ENCODE assay signal across 23 cellular contexts in genomic region chr4:16021804-16022560, GRCh38. TPM values are rescaled to one million over a fixed set of nuclear protein-coding genes. Genes with fewer than 3 reads are reported as not detected.
DNase-seq lines count a peak whose midpoint lies in the region; ATAC-seq and TF ChIP-seq lines count a peak whose summit lies in the region.
"Had no signal": no experiment of that assay in that cellular context is flagged by ENCODE, and none has a peak within 500 bp of the region (broad histone marks: within the 10 kb centered on the region; RNA-seq: fewer than 3 reads in every experiment).

No MANE protein-coding gene starts in this region.

- WGBS in heart left ventricle, 4 donors: 50 to 57% (median 51%) methylated on average over 8 of the region's 8 CpGs
- 48% methylated on average over 8 of the region's 8 CpGs for WGBS in right cardiac atrium
- WGBS in heart right ventricle, 2 donors: 55 to 59% methylated on average over 8 of the region's 8 CpGs
- WGBS in testis, 2 donors: 60 to 66% methylated on average over 8 of the region's 8 CpGs

- H3K36me3 Mint-ChIP-seq in nephron progenitor cell (ENCODE audit: low read depth): peaks cover 29% of the 10 kb centered on the region
- no peaks in the 10 kb centered on the region for H3K36me3 Mint-ChIP-seq in activated CD8-positive, alpha-beta memory T cell treated with anti-CD3 and anti-CD28 coated beads, Interleukin-2, amount 10 ng/mL, durations not matched to agents 7 days and 5 days
- H3K36me3 Mint-ChIP-seq: CD8-positive, alpha-beta T cell had no signal

- no peaks in the 10 kb centered on the region for H3K4me1 Mint-ChIP-seq in nephron progenitor cell
- peaks cover 15% of the 10 kb centered on the region for H3K4me1 Mint-ChIP-seq in activated CD8-positive, alpha-beta memory T cell treated with anti-CD3 and anti-CD28 coated beads, Interleukin-2, amount 10 ng/mL, durations not matched to agents 7 days and 5 days
- H3K4me1 Mint-ChIP-seq: B cell, H9 had no signal

- H3K4me3 ChIP-seq in heart left ventricle: no peak overlapping the region
- H3K4me3 ChIP-seq in right cardiac atrium (ENCODE audit: low read length): no peak overlapping the region
- H3K4me3 ChIP-seq in heart right ventricle: no peak overlapping the region
- H3K4me3 ChIP-seq in testis: no peak overlapping the region
- H3K4me3 ChIP-seq: BLaER1 treated with 17β-estradiol and CSF1 and Interleukin-3, amounts not matched to agents 10 nM and 100 nM; GM12878 had no signal

- TF ChIP-seq POLR2A in heart left ventricle (IDR thresholded peaks at IDR 0.05) (no peak), testis (IDR thresholded peaks at IDR 0.05) (no peak)

- H3K36me3 ChIP-seq in heart left ventricle: peaks cover 0 to 3% (median 0%) of the 10 kb centered on the region in 9 donors
- H3K36me3 ChIP-seq in heart right ventricle: peaks cover 0 to 6% (median 0%) of the 10 kb centered on the region in 9 donors
- H3K36me3 ChIP-seq in testis (ENCODE audit: low read depth, missing control alignments): no peaks in the 10 kb centered on the region
- H3K36me3 ChIP-seq: BLaER1 treated with 17β-estradiol and CSF1 and Interleukin-3, amounts not matched to agents 10 nM and 100 nM had no signal

- H3K4me3 Mint-ChIP-seq in nephron progenitor cell: no peak overlapping the region
- no peak overlapping the region for H3K4me3 Mint-ChIP-seq in activated CD8-positive, alpha-beta memory T cell treated with anti-CD3 and anti-CD28 coated beads, Interleukin-2, amount 10 ng/mL, durations not matched to agents 7 days and 5 days
- H3K4me3 Mint-ChIP-seq: B cell; CD8-positive, alpha-beta T cell; H9 had no signal

- H3K4me1 ChIP-seq in heart left ventricle (peaks cover 0 to 32% (median 7%) of the 10 kb centered on the region in 12 donors), right cardiac atrium (ENCODE audit: control insufficient read depth, insufficient read depth, low read length) (peaks cover 2% of the 10 kb centered on the region), heart right ventricle (peaks cover 0 to 55% (median 9%) of the 10 kb centered on the region in 9 donors), testis (no peaks in the 10 kb centered on the region)

- CTCF ChIA-PET in activated CD8-positive, alpha-beta memory T cell treated with anti-CD3 and anti-CD28 coated beads, Interleukin-2, amount 10 ng/mL, durations not matched to agents 7 days and 5 days (lab: Charles Lee): no interaction called here

- no peaks in the 10 kb centered on the region for H3K9me3 Mint-ChIP-seq in nephron progenitor cell
- no peaks in the 10 kb centered on the region for H3K9me3 Mint-ChIP-seq in activated CD8-positive, alpha-beta memory T cell treated with anti-CD3 and anti-CD28 coated beads, Interleukin-2, amount 10 ng/mL, durations not matched to agents 7 days and 5 days (ENCODE audit: low read depth)
- H3K9me3 Mint-ChIP-seq: CD8-positive, alpha-beta T cell; H9 had no signal

- DNase-seq in heart left ventricle (peak in 3 of 5 donors; percentile 24 to 34 (median 24)), right cardiac atrium (no peak), heart right ventricle (peak in 1 of 2 donors; percentile 38), nephron progenitor cell (no peak), testis (peak; percentile 59), posterior vena cava (ENCODE audit: low spot score) (no peak)
- DNase-seq in activated CD8-positive, alpha-beta memory T cell treated with anti-CD3 and anti-CD28 coated beads, Interleukin-2, amount 10 ng/mL, durations not matched to agents 7 days and 5 days: no peak
- DNase-seq: CD8-positive, alpha-beta T cell; COR-L47; DMS 273 treated with DMSO at 0.1 percent for 48 hours; DMS53; DND-41; EL; H9; IMR-90 had no signal

- H3K27me3 ChIP-seq in heart left ventricle: no peaks in the 10 kb centered on the region
- no peaks in the 10 kb centered on the region for H3K27me3 ChIP-seq in right cardiac atrium (ENCODE audit: control insufficient read depth, insufficient read depth)
- H3K27me3 ChIP-seq in heart right ventricle: no peaks in the 10 kb centered on the region
- H3K27me3 ChIP-seq in testis: no peaks in the 10 kb centered on the region
- H3K27me3 ChIP-seq: BLaER1 treated with 17β-estradiol and CSF1 and Interleukin-3, amounts not matched to agents 10 nM and 100 nM had no signal

- no peak for TF ChIP-seq CTCF in heart left ventricle (IDR thresholded peaks at IDR 0.05)
- TF ChIP-seq CTCF in heart right ventricle (IDR thresholded peaks at IDR 0.05): no peak
- no peak for TF ChIP-seq CTCF in nephron progenitor cell (IDR thresholded peaks at IDR 0.05)
- TF ChIP-seq CTCF in testis (IDR thresholded peaks at IDR 0.05): no peak

- peak overlapping the region; percentile 1 for H3K27ac Mint-ChIP-seq in nephron progenitor cell
- no peak overlapping the region for H3K27ac Mint-ChIP-seq in activated CD8-positive, alpha-beta memory T cell treated with anti-CD3 and anti-CD28 coated beads, Interleukin-2, amount 10 ng/mL, durations not matched to agents 7 days and 5 days
- H3K27ac Mint-ChIP-seq: B cell; CD8-positive, alpha-beta T cell; H9 had no signal

- no peaks in the 10 kb centered on the region for H3K9me3 ChIP-seq in heart left ventricle
- no peaks in the 10 kb centered on the region for H3K9me3 ChIP-seq in right cardiac atrium (ENCODE audit: control insufficient read depth, low read length)
- no peaks in the 10 kb centered on the region for H3K9me3 ChIP-seq in heart right ventricle
- no peaks in the 10 kb centered on the region for H3K9me3 ChIP-seq in testis
- H3K9me3 ChIP-seq: BLaER1 treated with 17β-estradiol and CSF1 and Interleukin-3, amounts not matched to agents 10 nM and 100 nM had no signal

- ATAC-seq in heart left ventricle (peak in 3 of 4 donors; percentile 47 to 82 (median 66)), right cardiac atrium (no peak), heart right ventricle (peak; percentile 43 to 82 (median 68))
- ATAC-seq in activated CD8-positive, alpha-beta memory T cell treated with anti-CD3 and anti-CD28 coated beads, Interleukin-2, amount 10 ng/mL, durations not matched to agents 7 days and 5 days: no peak
- ATAC-seq: CD8-positive, alpha-beta T cell; GM12878 had no signal

- intact Hi-C loops in heart left ventricle (cut with DNase I) (loop anchor here in 2 of 10 donors (10.0 kb wide), 3 partner anchors 143 to 1443 kb away; no protein-coding TSS in a partner anchor), right cardiac atrium (cut with DNase I) (loop anchor here in 3 of 4 donors (10.0 kb wide), 2 partner anchors 143 to 173 kb away; no protein-coding TSS in a partner anchor), heart right ventricle (cut with DNase I) (loop anchor here in 2 of 10 donors (10.0 kb wide), 1 partner anchor 173 kb away; no protein-coding TSS in a partner anchor), testis (cut with DNase I; ENCODE audit: low total_unique reads) (loop anchor here (10.0 kb wide), 1 partner anchor 243 kb away; no protein-coding TSS in a partner anchor), posterior vena cava (cut with DNase I) (loop anchor here in 1 of 2 donors (10.0 kb wide), 1 partner anchor 183 kb away; no protein-coding TSS in a partner anchor)

- no peaks in the 10 kb centered on the region for H3K27me3 Mint-ChIP-seq in nephron progenitor cell (ENCODE audit: low read depth, poor library complexity)
- H3K27me3 Mint-ChIP-seq in activated CD8-positive, alpha-beta memory T cell treated with anti-CD3 and anti-CD28 coated beads, Interleukin-2, amount 10 ng/mL, durations not matched to agents 7 days and 5 days: peaks cover 11% of the 10 kb centered on the region

- H3K27ac ChIP-seq in heart left ventricle (peak overlapping the region in 9 of 12 donors; percentile 35 to 70 (median 50)), right cardiac atrium (ENCODE audit: low read length) (no peak overlapping the region), heart right ventricle (peak overlapping the region in 8 of 10 donors; percentile 28 to 76 (median 51)), testis (peak overlapping the region; percentile 48 to 77)
- H3K27ac ChIP-seq: BLaER1 treated with 17β-estradiol and CSF1 and Interleukin-3, amounts not matched to agents 10 nM and 100 nM; HL-60 had no signal

RNA-seq across cellular contexts. Expression of gene FGFBP2, which starts 59.0 kb away (rescaled TPM):
- total RNA-seq in heart left ventricle (10 to 100 TPM in 1 of 9 donors, 1 to 10 TPM in 6, under 1 TPM in 2; 0.88 to 15.6 (median 1.6) TPM), right cardiac atrium (10 to 100 TPM in 1 of 4 donors, 1 to 10 TPM in 3; 4.0 to 18.1 (median 5.2) TPM), heart right ventricle (10 to 100 TPM in 1 of 10 donors, 1 to 10 TPM in 8, under 1 TPM in 1; 0.32 to 15.8 (median 1.6) TPM), testis (100 to 1,000 TPM in 1 of 2 donors, 10 to 100 TPM in 1; 19.4 to 139 TPM), posterior vena cava (1 to 10 TPM in 1 of 2 donors, under 1 TPM in 1; 0.52 to 1.8 TPM)
- polyA plus RNA-seq in heart left ventricle (1 to 10 TPM in 1 of 2 donors, under 1 TPM in 1; 0.39 to 1.4 TPM), right cardiac atrium (20.7 TPM), heart right ventricle (1 to 10 TPM in 1 of 2 donors, under 1 TPM in 1; 0.96 to 2.3 TPM), testis (ENCODE audit: insufficient read depth, low read depth, low replicate concordance) (20.3 TPM)
- 1 to 10 TPM; 2.0 to 9.0 TPM for total RNA-seq in activated CD8-positive, alpha-beta memory T cell treated with anti-CD3 and anti-CD28 coated beads, Interleukin-2, amount 10 ng/mL, durations not matched to agents 7 days and 5 days
- total RNA-seq: A172, G401, GM12878, H1, H9, HT1080, IMR-90 had no signal
- polyA plus RNA-seq: IMR-90 had no signal

Comparison
In these comparisons a context has a peak if more than half of its experiments do, and no peak if none do; other contexts are left out.
1. ATAC-seq: peak in heart left ventricle (3 of 4) and heart right ventricle (8 of 8); none in right cardiac atrium (0 of 2) and activated CD8-positive, alpha-beta memory T cell treated with anti-CD3 and anti-CD28 coated beads, Interleukin-2, amount 10 ng/mL, durations not matched to agents 7 days and 5 days (single experiment).
2. DNase-seq: peak in heart left ventricle (3 of 5) and testis (single experiment); none in right cardiac atrium (0 of 3), nephron progenitor cell (single experiment), activated CD8-positive, alpha-beta memory T cell treated with anti-CD3 and anti-CD28 coated beads, Interleukin-2, amount 10 ng/mL, durations not matched to agents 7 days and 5 days (single experiment) and posterior vena cava (single experiment).